In genomic region chr1:107430540-107431228, GRCh38 we compare ENCODE assay signal across 8 cellular contexts.
DNase-seq lines count a peak whose midpoint lies in the region; ATAC-seq lines count a peak whose summit lies in the region.

No MANE protein-coding gene starts in this region.

- H3K27me3 ChIP-seq in adipocyte (replicated peaks; ENCODE audit: control insufficient read depth, insufficient read depth, low read length): no peaks in the 10 kb centered on the region

- no peak overlapping the region for H3K9ac ChIP-seq in adipocyte (ENCODE audit: low read length)

- H3K36me3 ChIP-seq in adipocyte (ENCODE audit: control insufficient read depth, insufficient read depth, low read length, severe bottlenecking): no peaks in the 10 kb centered on the region

- H3K4me1 ChIP-seq in adipocyte (ENCODE audit: control insufficient read depth, insufficient read depth, low read length): no peaks in the 10 kb centered on the region

- no peaks in the 10 kb centered on the region for H3K9me3 ChIP-seq in adipocyte (ENCODE audit: control insufficient read depth, low read length)

- no peak overlapping the region for H3K4me3 ChIP-seq in adipocyte (ENCODE audit: low read length)

- DNase-seq in COR-L47 (lab: John Stamatoyannopoulos, UW) (peak; percentile 31), NCI-H2227 (lab: John Stamatoyannopoulos, UW; ENCODE audit: unreplicated experiment) (peak; percentile 38), adipocyte (ENCODE audit: low read depth) (peak; percentile 42), iris pigment epithelial cell (ENCODE audit: low read depth) (peak; percentile 11), stromal cell of bone marrow (ENCODE audit: low read depth) (peak; percentile 18), NCI-H2081 (lab: John Stamatoyannopoulos, UW) (no peak)

- ATAC-seq in GM18502 (IDR thresholded peaks at IDR 0.05; ENCODE audit: poor library complexity, unreplicated experiment) (peak; percentile 80), HG02798 (IDR thresholded peaks at IDR 0.05; ENCODE audit: poor library complexity, unreplicated experiment) (peak; percentile 94)

Comparison
In these comparisons a context has a peak if more than half of its experiments do, and no peak if none do; other contexts are left out.
1. DNase-seq: peak in COR-L47 (single experiment), NCI-H2227 (single experiment), adipocyte (single experiment), iris pigment epithelial cell (single experiment) and stromal cell of bone marrow (single experiment); none in NCI-H2081 (0 of 2).